ENCODE assay signal across 8 cellular contexts in genomic region chr12:116473416-116473815, GRCh38.
"Had no signal": no experiment of that assay in that cellular context is flagged by ENCODE, and none has a peak within 500 bp of the region (broad histone marks: within the 10 kb centered on the region; RNA-seq: fewer than 3 reads in every experiment).

No MANE protein-coding gene starts in this region.

- H3K9ac ChIP-seq: GM23248, KMS-11 had no signal

- H2AFZ ChIP-seq: GM23248 had no signal

- H3K4me1 ChIP-seq: HAP-1 had no signal

- H3K9me3 ChIP-seq: HAP-1 had no signal

- DNase-seq: GM23248, GOT3, H7, HFFc6, KBM-7 had no signal

- H3K27ac ChIP-seq: GM23248, KMS-11 had no signal

- FAIRE-seq: HTR-8/SVneo had no signal

- H3K4me3 ChIP-seq: GM23248, HAP-1 had no signal

- H3K4me2 ChIP-seq: KMS-11 had no signal

- H3K36me3 ChIP-seq: HAP-1 had no signal
